In genomic region chr11:16536513-16536912, GRCh38 we compare ENCODE assay signal across 23 cellular contexts.
A peak's percentile ranks its signal among the peaks of the same experiment; 100 is the strongest.
DNase-seq lines count a peak whose midpoint lies in the region; ATAC-seq and TF ChIP-seq lines count a peak whose summit lies in the region.
"Had no signal": no experiment of that assay in that cellular context is flagged by ENCODE, and none has a peak within 500 bp of the region (broad histone marks: within the 10 kb centered on the region; RNA-seq: fewer than 3 reads in every experiment).

No MANE protein-coding gene starts in this region.

- H3K4me3 ChIP-seq in GM23338 (no peak overlapping the region), neuronal stem cell (ENCODE audit: low read length in 2 of 2) (no peak overlapping the region), spleen (no peak overlapping the region), lower lobe of right lung (no peak overlapping the region)
- H3K4me3 ChIP-seq: BLaER1, GM12878 had no signal

- H3K4me2 ChIP-seq in GM23338 (no peak overlapping the region), neuronal stem cell (ENCODE audit: insufficient read depth, low read length, poor library complexity, severe bottlenecking) (no peak overlapping the region)
- H3K4me2 ChIP-seq: BLaER1 had no signal

- no peak overlapping the region for H2BK120ac ChIP-seq in neuronal stem cell (ENCODE audit: low read depth, low read length)

- intact Hi-C loops in spleen (cut with DNase I; ENCODE audit: low total_unique reads) = no loop called here
- intact Hi-C loops in lower lobe of right lung (cut with DNase I) = no loop called here

- H2AFZ ChIP-seq in GM23338 (no peak overlapping the region), neuronal stem cell (ENCODE audit: low read length) (no peak overlapping the region)

- no peaks in the 10 kb centered on the region for H3K36me3 ChIP-seq in GM23338 (ENCODE audit: insufficient read depth)
- H3K36me3 ChIP-seq in neuronal stem cell (replicated peaks in 1 of 2; ENCODE audit: control insufficient read depth in 2 of 2, insufficient read depth in 2 of 2, low read length in 2 of 2) = peaks cover 0 to 2% of the 10 kb centered on the region in 2 donors
- no peaks in the 10 kb centered on the region for H3K36me3 ChIP-seq in spleen
- no peaks in the 10 kb centered on the region for H3K36me3 ChIP-seq in lower lobe of right lung
- H3K36me3 ChIP-seq: BE2C, BLaER1 had no signal

- no peak for ATAC-seq in GM23338
- ATAC-seq in lower lobe of right lung = no peak
- ATAC-seq: GM12878 had no signal

- H3K4me1 Mint-ChIP-seq in GM23338 = no peaks in the 10 kb centered on the region
- H3K4me1 Mint-ChIP-seq: CD14-positive monocyte; CD4-positive, alpha-beta memory T cell; CD4-positive, CD25-positive, alpha-beta regulatory T cell; CD8-positive, alpha-beta memory T cell had no signal

- no peak overlapping the region for H4K8ac ChIP-seq in neuronal stem cell (ENCODE audit: low read depth, low read length)

- H3K9me2 ChIP-seq in GM23338 (ENCODE audit: insufficient read depth) = peaks cover 4% of the 10 kb centered on the region

- H2BK12ac ChIP-seq in neuronal stem cell (ENCODE audit: low read length) = no peak overlapping the region

- H3K27me3 Mint-ChIP-seq in GM23338 (ENCODE audit: insufficient read depth, low read depth, poor library complexity) = no peaks in the 10 kb centered on the region
- H3K27me3 Mint-ChIP-seq: CD4-positive, alpha-beta memory T cell; CD4-positive, CD25-positive, alpha-beta regulatory T cell; CD8-positive, alpha-beta memory T cell had no signal

- no peak for TF ChIP-seq POLR2A in spleen (IDR thresholded peaks at IDR 0.05)

- no peak overlapping the region for H2BK15ac ChIP-seq in neuronal stem cell (ENCODE audit: low read length)

- H3K27ac ChIP-seq in GM23338 (ENCODE audit: low read depth) = no peak overlapping the region
- H3K27ac ChIP-seq in neuronal stem cell (replicated peaks; ENCODE audit: low read length) = no peak overlapping the region
- H3K27ac ChIP-seq in spleen = no peak overlapping the region
- H3K27ac ChIP-seq in lower lobe of right lung = no peak overlapping the region
- H3K27ac ChIP-seq: 22Rv1, BLaER1 had no signal

- H3K27me3 ChIP-seq in GM23338 (ENCODE audit: insufficient read depth) = no peaks in the 10 kb centered on the region
- no peaks in the 10 kb centered on the region for H3K27me3 ChIP-seq in neuronal stem cell (ENCODE audit: control insufficient read depth in 3 of 3, insufficient read depth in 3 of 3, low read depth in 1 of 3, low read length in 3 of 3)
- H3K27me3 ChIP-seq in spleen (replicated peaks in 1 of 7) = no peaks in the 10 kb centered on the region
- H3K27me3 ChIP-seq in lower lobe of right lung (ENCODE audit: low read depth) = no peaks in the 10 kb centered on the region
- H3K27me3 ChIP-seq: BE2C, BLaER1 had no signal

- no peaks in the 10 kb centered on the region for H3K36me3 Mint-ChIP-seq in GM23338 (ENCODE audit: low read depth)
- H3K36me3 Mint-ChIP-seq: CD14-positive monocyte; CD4-positive, alpha-beta memory T cell; CD4-positive, CD25-positive, alpha-beta regulatory T cell; CD8-positive, alpha-beta memory T cell had no signal

- no peak overlapping the region for H3K23ac ChIP-seq in neuronal stem cell (ENCODE audit: low read depth, low read length, poor library complexity)

- H3K4me3 Mint-ChIP-seq in GM23338 = no peak overlapping the region
- H3K4me3 Mint-ChIP-seq: CD4-positive, alpha-beta memory T cell; CD4-positive, CD25-positive, alpha-beta regulatory T cell; CD8-positive, alpha-beta memory T cell had no signal

- no peaks in the 10 kb centered on the region for H4K20me1 ChIP-seq in GM23338 (replicated peaks; ENCODE audit: insufficient read depth)
- H4K20me1 ChIP-seq: BLaER1 had no signal

- H2BK5ac ChIP-seq in neuronal stem cell (ENCODE audit: low read length) = no peak overlapping the region

- no peak for DNase-seq in GM23338 (ENCODE audit: low spot score)
- DNase-seq in neuronal stem cell (ENCODE audit: low spot score) = no peak
- DNase-seq in spleen = peak; percentile 57
- DNase-seq in lower lobe of right lung = no peak
- no peak for DNase-seq in OCI-M1 (lab: John Stamatoyannopoulos, UW)
- DNase-seq: ACHN; BE2C; C1 segment of cervical spinal cord; CD4-positive, alpha-beta memory T cell; CD4-positive, CD25-positive, alpha-beta regulatory T cell; COR-L47; DMS 273 treated with DMSO at 0.1 percent for 48 hours; DMS153; DMS53; DMS79; DND-41; EL; GDM1 had no signal

- H3K27ac Mint-ChIP-seq in GM23338 = peak overlapping the region; percentile 23; the same call in 1 of the 2 replicates
- H3K27ac Mint-ChIP-seq: CD14-positive monocyte; CD4-positive, alpha-beta memory T cell; CD4-positive, CD25-positive, alpha-beta regulatory T cell; CD8-positive, alpha-beta memory T cell had no signal

- no peak overlapping the region for H3K4ac ChIP-seq in neuronal stem cell (ENCODE audit: low read length)

- H3K4me1 ChIP-seq in GM23338 (ENCODE audit: insufficient read depth) = no peaks in the 10 kb centered on the region
- H3K4me1 ChIP-seq in neuronal stem cell (ENCODE audit: control insufficient read depth in 2 of 2, insufficient read depth in 1 of 2, low read depth in 1 of 2, low read length in 2 of 2) = no peaks in the 10 kb centered on the region
- H3K4me1 ChIP-seq in spleen = no peaks in the 10 kb centered on the region
- no peaks in the 10 kb centered on the region for H3K4me1 ChIP-seq in lower lobe of right lung
- H3K4me1 ChIP-seq: BE2C, BLaER1 had no signal

- WGBS in neuronal stem cell (ENCODE audit: extremely low coverage in 2 of 2, insufficient read length in 2 of 2, insufficient replicate concordance in 1 of 2), 2 donors = no CpG with 5 or more reads among the region's 9 CpGs
- WGBS in spleen, 5 donors = 86 to 97% (median 88%) methylated on average over 7 to 9 of the region's 9 CpGs

- no peaks in the 10 kb centered on the region for H3F3A ChIP-seq in GM23338 (replicated peaks; ENCODE audit: low read depth)

- H4K91ac ChIP-seq in neuronal stem cell (ENCODE audit: low read depth, low read length, poor library complexity) = no peak overlapping the region

- H3K79me1 ChIP-seq in neuronal stem cell (ENCODE audit: low read depth, low read length) = no peaks in the 10 kb centered on the region

- peak overlapping the region; percentile 44 for H3K9ac ChIP-seq in neuronal stem cell (ENCODE audit: low read depth, low read length, poor library complexity)
- H3K9ac ChIP-seq: BLaER1 had no signal

- H3K18ac ChIP-seq in neuronal stem cell (ENCODE audit: low read length) = peak overlapping the region; percentile 48

- TF ChIP-seq CTCF in GM23338 (conservative IDR thresholded peaks at IDR 0.05; ENCODE audit: low read depth in 2 of 2) = no peak
- TF ChIP-seq CTCF in spleen (IDR thresholded peaks at IDR 0.05 in 8 of 11, conservative IDR thresholded peaks at IDR 0.05 in 3 of 11) = no peak
- TF ChIP-seq CTCF in lower lobe of right lung (IDR thresholded peaks at IDR 0.05) = no peak

- H3K9me3 ChIP-seq in neuronal stem cell (replicated peaks in 1 of 2; ENCODE audit: control insufficient read depth in 2 of 2, insufficient read depth in 1 of 2, low read depth in 1 of 2, low read length in 2 of 2) (peaks cover 0 to 2% of the 10 kb centered on the region in 2 donors), spleen (peaks cover 0 to 6% (median 1%) of the 10 kb centered on the region in 8 donors), lower lobe of right lung (peaks cover 5% of the 10 kb centered on the region)
- H3K9me3 ChIP-seq: BE2C, BLaER1 had no signal

- peak overlapping the region; percentile 71 for H3K14ac ChIP-seq in neuronal stem cell (ENCODE audit: low read length)

- H3K79me2 ChIP-seq in GM23338 (replicated peaks; ENCODE audit: insufficient read depth) = no peaks in the 10 kb centered on the region

- no peak overlapping the region for H2AK5ac ChIP-seq in neuronal stem cell (ENCODE audit: low read depth, low read length)

- H3K9me3 Mint-ChIP-seq in GM23338 = peaks cover 5% of the 10 kb centered on the region; the same call in 2 of the 3 replicates

TF ChIP-seq in GM23338, 12 proteins besides CTCF, POLR2A, EP300 and RAD21 (continues in another document):
- no peak for TF ChIP-seq EZH2 (IDR thresholded peaks at IDR 0.05; ENCODE audit: low read depth, unreplicated experiment)
- TF ChIP-seq NANOG (IDR thresholded peaks at IDR 0.05; ENCODE audit: borderline replicate concordance) = no peak
- TF ChIP-seq CREB1 (CRISPR knock-in tag; IDR thresholded peaks at IDR 0.05; ENCODE audit: low read depth) = no peak
- TF ChIP-seq STAT1 (IDR thresholded peaks at IDR 0.05; ENCODE audit: unreplicated experiment) = no peak
- no peak for TF ChIP-seq REST (IDR thresholded peaks at IDR 0.05; ENCODE audit: unreplicated experiment)
- TF ChIP-seq EZH2phosphoT487 (IDR thresholded peaks at IDR 0.05; ENCODE audit: unreplicated experiment) = no peak
- no peak for TF ChIP-seq POLR2AphosphoS5 (IDR thresholded peaks at IDR 0.05; ENCODE audit: low read depth)
- TF ChIP-seq ZNF331 (CRISPR knock-in tag; IDR thresholded peaks at IDR 0.05; ENCODE audit: low read depth) = no peak
- TF ChIP-seq ZNF114 (CRISPR knock-in tag; IDR thresholded peaks at IDR 0.05) = no peak
